Comparison of ENCODE assay signal across 12 cellular contexts in genomic region chr3:115325539-115325938, GRCh38.
A peak's percentile ranks its signal among the peaks of the same experiment; 100 is the strongest.
DNase-seq lines count a peak whose midpoint lies in the region; ATAC-seq and TF ChIP-seq lines count a peak whose summit lies in the region.
"Had no signal": no experiment of that assay in that cellular context is flagged by ENCODE, and none has a peak within 500 bp of the region (broad histone marks: within the 10 kb centered on the region; RNA-seq: fewer than 3 reads in every experiment).

No MANE protein-coding gene starts in this region.

- no peaks in the 10 kb centered on the region for H3K36me3 Mint-ChIP-seq in activated CD4-positive, alpha-beta memory T cell treated with anti-CD3 and anti-CD28 coated beads for 36 hours
- no peaks in the 10 kb centered on the region for H3K36me3 Mint-ChIP-seq in activated CD4-positive, alpha-beta memory T cell treated with anti-CD3 and anti-CD28 coated beads, Interleukin-2, amount 10 ng/mL, durations not matched to agents 7 days and 5 days (ENCODE audit: low read depth)

- H3K4me3 ChIP-seq in epithelial cell of esophagus (ENCODE audit: low read length) = no peak overlapping the region
- H3K4me3 ChIP-seq in retinal pigment epithelial cell (ENCODE audit: low read length) = no peak overlapping the region
- H3K4me3 ChIP-seq in prostate gland = no peak overlapping the region
- H3K4me3 ChIP-seq in lower lobe of right lung = no peak overlapping the region
- H3K4me3 ChIP-seq: BLaER1 treated with 17β-estradiol and CSF1 and Interleukin-3, amounts not matched to agents 10 nM and 100 nM; SJSA1 had no signal

- TF ChIP-seq CTCF in epithelial cell of esophagus (IDR thresholded peaks at IDR 0.05; ENCODE audit: insufficient read depth, low read depth, low read length, missing control alignments) (no peak), retinal pigment epithelial cell (conservative IDR thresholded peaks at IDR 0.05; ENCODE audit: low read depth, low read length) (no peak), prostate gland (IDR thresholded peaks at IDR 0.05) (no peak), lower lobe of right lung (IDR thresholded peaks at IDR 0.05) (no peak)

- no peak overlapping the region for H3K27ac Mint-ChIP-seq in activated CD4-positive, alpha-beta memory T cell treated with anti-CD3 and anti-CD28 coated beads for 36 hours
- no peak overlapping the region for H3K27ac Mint-ChIP-seq in activated CD4-positive, alpha-beta memory T cell treated with anti-CD3 and anti-CD28 coated beads, Interleukin-2, amount 10 ng/mL, durations not matched to agents 7 days and 5 days

- peak; percentile 12 for DNase-seq in activated CD4-positive, alpha-beta memory T cell treated with anti-CD3 and anti-CD28 coated beads for 36 hours
- DNase-seq in activated CD4-positive, alpha-beta memory T cell treated with anti-CD3 and anti-CD28 coated beads, Interleukin-2, amount 10 ng/mL, durations not matched to agents 7 days and 5 days = no peak
- peak; percentile 35 for DNase-seq in OCI-M1 (lab: John Stamatoyannopoulos, UW)
- DNase-seq in epithelial cell of esophagus (ENCODE audit: low read depth) = peak; percentile 75
- peak; percentile 18 for DNase-seq in retinal pigment epithelial cell (ENCODE audit: low read depth)
- no peak for DNase-seq in prostate gland (ENCODE audit: low spot score)
- DNase-seq in lower lobe of right lung = no peak
- DNase-seq in NCI-H748 treated with DMSO at 0.1 percent for 48 hours (lab: John Stamatoyannopoulos, UW) = no peak
- DNase-seq: kidney; stimulated activated CD4-positive, alpha-beta T cell treated with anti-CD3 and anti-CD28 coated beads, Interleukin-1b, Interleukin-23, amount 100 ng/mL, for 48 hours had no signal

- CTCF ChIA-PET in activated CD4-positive, alpha-beta memory T cell treated with anti-CD3 and anti-CD28 coated beads for 36 hours (lab: Charles Lee) = no interaction called here
- CTCF ChIA-PET in activated CD4-positive, alpha-beta memory T cell treated with anti-CD3 and anti-CD28 coated beads, Interleukin-2, amount 10 ng/mL, durations not matched to agents 7 days and 5 days (lab: Charles Lee) = interaction anchor here (0.7 to 1.3 kb wide), 2 partner anchors 18 to 39 kb away, joined by 3 read pairs; no protein-coding TSS in a partner anchor

- H3K4me3 Mint-ChIP-seq in activated CD4-positive, alpha-beta memory T cell treated with anti-CD3 and anti-CD28 coated beads for 36 hours = no peak overlapping the region
- H3K4me3 Mint-ChIP-seq in activated CD4-positive, alpha-beta memory T cell treated with anti-CD3 and anti-CD28 coated beads, Interleukin-2, amount 10 ng/mL, durations not matched to agents 7 days and 5 days = no peak overlapping the region

- TF ChIP-seq POLR2A in prostate gland (IDR thresholded peaks at IDR 0.05) = no peak

- no peaks in the 10 kb centered on the region for H3K9me3 Mint-ChIP-seq in activated CD4-positive, alpha-beta memory T cell treated with anti-CD3 and anti-CD28 coated beads for 36 hours
- no peaks in the 10 kb centered on the region for H3K9me3 Mint-ChIP-seq in activated CD4-positive, alpha-beta memory T cell treated with anti-CD3 and anti-CD28 coated beads, Interleukin-2, amount 10 ng/mL, durations not matched to agents 7 days and 5 days

- intact Hi-C loops in activated CD4-positive, alpha-beta memory T cell treated with anti-CD3 and anti-CD28 coated beads for 36 hours (cut with micrococcal nuclease) = no loop called here
- intact Hi-C loops in prostate gland (cut with DNase I) (no loop called here), lower lobe of right lung (cut with DNase I) (no loop called here)

- 12% methylated on average over 2 of the region's 2 CpGs for WGBS in prostate gland

- no peaks in the 10 kb centered on the region for H3K27me3 ChIP-seq in prostate gland (replicated peaks; ENCODE audit: insufficient read depth)
- no peaks in the 10 kb centered on the region for H3K27me3 ChIP-seq in lower lobe of right lung (ENCODE audit: low read depth)
- H3K27me3 ChIP-seq: BLaER1 treated with 17β-estradiol and CSF1 and Interleukin-3, amounts not matched to agents 10 nM and 100 nM; SJSA1 had no signal

- no peaks in the 10 kb centered on the region for H3K9me3 ChIP-seq in prostate gland
- no peaks in the 10 kb centered on the region for H3K9me3 ChIP-seq in lower lobe of right lung
- H3K9me3 ChIP-seq: BLaER1 treated with 17β-estradiol and CSF1 and Interleukin-3, amounts not matched to agents 10 nM and 100 nM; SJSA1 had no signal

- no peaks in the 10 kb centered on the region for H3K4me1 Mint-ChIP-seq in activated CD4-positive, alpha-beta memory T cell treated with anti-CD3 and anti-CD28 coated beads for 36 hours (ENCODE audit: low read depth)
- H3K4me1 Mint-ChIP-seq in activated CD4-positive, alpha-beta memory T cell treated with anti-CD3 and anti-CD28 coated beads, Interleukin-2, amount 10 ng/mL, durations not matched to agents 7 days and 5 days = no peaks in the 10 kb centered on the region

- H3K36me3 ChIP-seq in prostate gland (no peaks in the 10 kb centered on the region), lower lobe of right lung (no peaks in the 10 kb centered on the region)
- H3K36me3 ChIP-seq: BLaER1 treated with 17β-estradiol and CSF1 and Interleukin-3, amounts not matched to agents 10 nM and 100 nM; SJSA1 had no signal

- H3K27ac ChIP-seq in prostate gland (no peak overlapping the region), lower lobe of right lung (no peak overlapping the region)
- H3K27ac ChIP-seq: BLaER1 treated with 17β-estradiol and CSF1 and Interleukin-3, amounts not matched to agents 10 nM and 100 nM; SJSA1 had no signal

- no peak for ATAC-seq in lower lobe of right lung

- no peaks in the 10 kb centered on the region for H3K4me1 ChIP-seq in prostate gland (replicated peaks)
- no peaks in the 10 kb centered on the region for H3K4me1 ChIP-seq in lower lobe of right lung

- H3K27me3 Mint-ChIP-seq in activated CD4-positive, alpha-beta memory T cell treated with anti-CD3 and anti-CD28 coated beads for 36 hours = no peaks in the 10 kb centered on the region
- H3K27me3 Mint-ChIP-seq in activated CD4-positive, alpha-beta memory T cell treated with anti-CD3 and anti-CD28 coated beads, Interleukin-2, amount 10 ng/mL, durations not matched to agents 7 days and 5 days = no peaks in the 10 kb centered on the region

- POLR2A ChIA-PET in activated CD4-positive, alpha-beta memory T cell treated with anti-CD3 and anti-CD28 coated beads for 36 hours (lab: Charles Lee) = no interaction called here
- POLR2A ChIA-PET in activated CD4-positive, alpha-beta memory T cell treated with anti-CD3 and anti-CD28 coated beads, Interleukin-2, amount 10 ng/mL, durations not matched to agents 7 days and 5 days (lab: Charles Lee) = no interaction called here

Comparison
In these comparisons a context has a peak if more than half of its experiments do, and no peak if none do; other contexts are left out.
1. DNase-seq: peak in activated CD4-positive, alpha-beta memory T cell treated with anti-CD3 and anti-CD28 coated beads for 36 hours (single experiment), OCI-M1 (single experiment), epithelial cell of esophagus (single experiment) and retinal pigment epithelial cell (single experiment); none in activated CD4-positive, alpha-beta memory T cell treated with anti-CD3 and anti-CD28 coated beads, Interleukin-2, amount 10 ng/mL, durations not matched to agents 7 days and 5 days (single experiment), prostate gland (single experiment), lower lobe of right lung (single experiment) and NCI-H748 treated with DMSO at 0.1 percent for 48 hours (single experiment).